26 cellular contexts compared by ENCODE assay signal in the genomic region with DNA sequence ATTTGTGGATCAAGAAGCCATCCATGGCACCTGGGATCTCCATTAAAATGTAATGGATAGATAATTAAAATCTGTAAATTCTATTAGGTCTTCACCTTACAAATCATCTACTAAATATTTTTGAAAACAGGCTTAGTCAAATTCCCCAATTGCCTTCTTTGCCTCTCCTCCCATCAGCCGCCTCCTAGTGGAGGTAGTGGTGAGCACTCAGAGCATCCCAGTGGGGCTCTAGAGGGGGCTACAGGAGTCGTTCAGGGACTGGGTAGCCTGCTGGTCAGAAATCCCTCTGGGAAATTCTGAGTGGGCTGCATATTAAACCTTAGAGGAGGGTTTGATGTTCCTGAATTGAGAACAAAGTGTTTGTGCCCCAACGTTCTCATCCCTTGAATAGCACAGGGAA. TPM values are rescaled to one million over a fixed set of nuclear protein-coding genes. Genes with fewer than 3 reads are reported as not detected.
DNase-seq lines count a peak whose midpoint lies in the region; ATAC-seq, FAIRE-seq and TF ChIP-seq lines count a peak whose summit lies in the region.
"Had no signal": no experiment of that assay in that cellular context is flagged by ENCODE, and none has a peak within 500 bp of the region (broad histone marks: within the 10 kb centered on the region; RNA-seq: fewer than 3 reads in every experiment).

No MANE protein-coding gene starts in this region.

- no peak for FAIRE-seq in K562 (lab: Jason Lieb, UNC)
- FAIRE-seq: GM19239 had no signal

- H3K27ac Mint-ChIP-seq in osteocyte (ENCODE audit: unreplicated experiment), result no peak overlapping the region
- H3K27ac Mint-ChIP-seq: CD8-positive, alpha-beta memory T cell; T-helper 17 cell had no signal

- no peak overlapping the region for H3K4me3 Mint-ChIP-seq in osteocyte (ENCODE audit: unreplicated experiment)
- H3K4me3 Mint-ChIP-seq: CD8-positive, alpha-beta memory T cell; T-helper 17 cell had no signal

- POLR2A ChIA-PET in K562 (lab: Yijun Ruan, JAX), result no interaction called here

- no peaks in the 10 kb centered on the region for H3K36me3 ChIP-seq in Karpas-422 (ENCODE audit: insufficient read depth, low read length)
- H3K36me3 ChIP-seq in K562 (ENCODE audit: control insufficient read depth, insufficient read depth, low read length), result no peaks in the 10 kb centered on the region

- CTCF ChIA-PET in K562 (lab: Yijun Ruan, JAX; ENCODE audit: low intra/inter-chr PET ratio), result no interaction called here

- H3K4me1 ChIP-seq in Karpas-422 (ENCODE audit: low read length) (peaks cover 17% of the 10 kb centered on the region), K562 (replicated peaks in 1 of 2; ENCODE audit: control insufficient read depth in 2 of 2, insufficient read depth in 2 of 2, low read length in 2 of 2) (no peaks in the 10 kb centered on the region)

- no peaks in the 10 kb centered on the region for H3K36me3 Mint-ChIP-seq in osteocyte (ENCODE audit: unreplicated experiment)
- H3K36me3 Mint-ChIP-seq: CD8-positive, alpha-beta memory T cell had no signal

- H3K27ac ChIP-seq in Karpas-422 (ENCODE audit: low read length), result no peak overlapping the region
- no peak overlapping the region for H3K27ac ChIP-seq in K562 (ENCODE audit: extremely low read depth, low read depth, low read length)
- H3K27ac ChIP-seq: 22Rv1 had no signal

- no peak for TF ChIP-seq POLR2A in K562 (conservative IDR thresholded peaks at IDR 0.05)

- no peaks in the 10 kb centered on the region for H3K27me3 Mint-ChIP-seq in osteocyte (ENCODE audit: unreplicated experiment)

- TF ChIP-seq RAD21 in K562 (CRISPR knock-in tag; conservative IDR thresholded peaks at IDR 0.05 in 1 of 2, IDR thresholded peaks at IDR 0.05 in 1 of 2), result no peak

- H3K79me2 ChIP-seq in Karpas-422 (ENCODE audit: low read length), result no peaks in the 10 kb centered on the region
- H3K79me2 ChIP-seq in K562 (ENCODE audit: control insufficient read depth, insufficient read depth, low read length), result no peaks in the 10 kb centered on the region

- H3K27me3 ChIP-seq in Karpas-422 (ENCODE audit: low read length) (no peaks in the 10 kb centered on the region), K562 (ENCODE audit: control insufficient read depth in 2 of 2, insufficient read depth in 2 of 2, low read length in 2 of 2) (peaks cover 0 to 13% of the 10 kb centered on the region in 2 experiments; a peak in 1 of 5 replicates)

- H3K4me3 ChIP-seq in Karpas-422 (ENCODE audit: low read length), result no peak overlapping the region
- no peak overlapping the region for H3K4me3 ChIP-seq in K562

- no TSS peak for BruUV-seq in K562 (replicated peaks; lab: Mats Ljungman, UMichigan)

- no peak for TF ChIP-seq EP300 in K562 (IDR thresholded peaks at IDR 0.05; ENCODE audit: low read length)

- WGBS in K562 (ENCODE audit: insufficient coverage, low coverage, missing lambda C conversion rate), result 0% methylated on average over 3 of the region's 3 CpGs

- H3K9me3 ChIP-seq in Karpas-422 (ENCODE audit: low read length), result no peaks in the 10 kb centered on the region
- no peaks in the 10 kb centered on the region for H3K9me3 ChIP-seq in K562 (replicated peaks; ENCODE audit: control insufficient read depth, insufficient read depth, low read depth, low read length)

- H3K4me1 Mint-ChIP-seq in osteocyte (ENCODE audit: unreplicated experiment), result no peaks in the 10 kb centered on the region
- H3K4me1 Mint-ChIP-seq: CD8-positive, alpha-beta memory T cell; T-helper 17 cell had no signal

- in situ Hi-C loops in K562 (cut with MboI), result no loop called here

- intact Hi-C loops in K562 (cut with micrococcal nuclease) (no loop called here), head of caudate nucleus (cut with DNase I) (no loop called here)

- H3K9me1 ChIP-seq in K562 (ENCODE audit: control insufficient read depth, insufficient read depth, low read length), result no peaks in the 10 kb centered on the region

- DNase-seq in NCI-H82 (lab: John Stamatoyannopoulos, UW) (peak; percentile 30), NCI-H82 treated with DMSO at 0.1 percent for 48 hours (lab: John Stamatoyannopoulos, UW; ENCODE audit: unreplicated experiment) (no peak), Karpas-422 (peak; percentile 56), K562 (ENCODE audit: extremely low read depth in 1 of 4, low spot score in 3 of 4) (no peak), osteocyte (ENCODE audit: extremely low spot score, unreplicated experiment) (peak; percentile 60), head of caudate nucleus (no peak), NCI-H446 treated with DMSO at 0.1 percent for 48 hours (lab: John Stamatoyannopoulos, UW) (no peak)
- DNase-seq: C1 segment of cervical spinal cord; Calu3; CD8-positive, alpha-beta memory T cell; GDM1; KBM-7; MV-4-11; NCI-H1105 treated with DMSO at 0.1 percent for 48 hours; NCI-H2081 treated with DMSO at 0.1 percent for 48 hours; NCI-H510A; NCI-H748 treated with DMSO at 0.1 percent for 48 hours; OCI-M1; Right ventricle myocardium superior; SW 1271; T-helper 17 cell had no signal

- H3K4me2 ChIP-seq in Karpas-422 (ENCODE audit: low read depth, low read length, poor library complexity, severe bottlenecking) (no peak overlapping the region), K562 (ENCODE audit: insufficient read depth, low read length) (no peak overlapping the region)

- TF ChIP-seq CTCF in K562 (IDR thresholded peaks at IDR 0.05 in 2 of 3, conservative IDR thresholded peaks at IDR 0.05 in 1 of 3; ENCODE audit: insufficient read depth in 2 of 3, low read depth in 1 of 3, low read length in 3 of 3), result peak in 2 of 3 experiments; percentile 38 to 55; a peak in 4 of 6 replicates
- TF ChIP-seq CTCF in osteocyte (IDR thresholded peaks at IDR 0.05), result no peak

- H3K9ac ChIP-seq in Karpas-422 (ENCODE audit: low read length), result no peak overlapping the region
- H3K9ac ChIP-seq in K562 (ENCODE audit: insufficient read depth in 1 of 2, low read depth in 2 of 2, low read length in 2 of 2), result no peak overlapping the region

- H4K20me1 ChIP-seq in Karpas-422 (ENCODE audit: insufficient read depth, low read depth, low read length), result no peaks in the 10 kb centered on the region
- no peaks in the 10 kb centered on the region for H4K20me1 ChIP-seq in K562 (replicated peaks; ENCODE audit: control insufficient read depth, insufficient read depth, low read length)

- H3K9me2 ChIP-seq in Karpas-422 (replicated peaks; ENCODE audit: insufficient read depth, low read length), result no peaks in the 10 kb centered on the region

- ATAC-seq in K562 (no peak), HG03135 (IDR thresholded peaks at IDR 0.05; ENCODE audit: unreplicated experiment) (no peak)
- ATAC-seq: T-helper 17 cell had no signal

- H2AFZ ChIP-seq in Karpas-422 (ENCODE audit: low read length), result no peak overlapping the region
- no peak overlapping the region for H2AFZ ChIP-seq in K562 (ENCODE audit: low read depth, low read length)

- no peaks in the 10 kb centered on the region for H3K9me3 Mint-ChIP-seq in osteocyte (ENCODE audit: unreplicated experiment)

TF ChIP-seq in K562, 482 proteins besides CTCF, POLR2A, EP300 and RAD21 (continues in another document):
- no peak for TF ChIP-seq RBM14 (IDR thresholded peaks at IDR 0.05; ENCODE audit: borderline replicate concordance, insufficient read depth, low read depth, low read length)
- no peak for TF ChIP-seq FOS (IDR thresholded peaks at IDR 0.05; ENCODE audit: extremely low read depth, insufficient read length)
- TF ChIP-seq, protein P1, sequence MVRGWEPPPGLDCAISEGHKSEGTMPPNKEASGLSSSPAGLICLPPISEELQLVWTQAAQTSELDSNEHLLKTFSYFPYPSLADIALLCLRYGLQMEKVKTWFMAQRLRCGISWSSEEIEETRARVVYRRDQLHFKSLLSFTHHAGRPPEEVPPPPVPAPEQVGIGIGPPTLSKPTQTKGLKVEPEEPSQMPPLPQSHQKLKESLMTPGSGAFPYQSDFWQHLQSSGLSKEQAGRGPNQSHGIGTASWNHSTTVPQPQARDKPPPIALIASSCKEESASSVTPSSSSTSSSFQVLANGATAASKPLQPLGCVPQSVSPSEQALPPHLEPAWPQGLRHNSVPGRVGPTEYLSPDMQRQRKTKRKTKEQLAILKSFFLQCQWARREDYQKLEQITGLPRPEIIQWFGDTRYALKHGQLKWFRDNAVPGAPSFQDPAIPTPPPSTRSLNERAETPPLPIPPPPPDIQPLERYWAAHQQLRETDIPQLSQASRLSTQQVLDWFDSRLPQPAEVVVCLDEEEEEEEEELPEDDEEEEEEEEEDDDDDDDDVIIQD (CRISPR knock-in tag; IDR thresholded peaks at IDR 0.05), result no peak
- no peak for TF ChIP-seq ILK (tag; IDR thresholded peaks at IDR 0.05; ENCODE audit: borderline replicate concordance, low read depth)
- no peak for TF ChIP-seq HMG20A (CRISPR knock-in tag; conservative IDR thresholded peaks at IDR 0.05)
- no peak for TF ChIP-seq RHOXF2B (CRISPR knock-in tag; conservative IDR thresholded peaks at IDR 0.05)
- TF ChIP-seq, protein P2, sequence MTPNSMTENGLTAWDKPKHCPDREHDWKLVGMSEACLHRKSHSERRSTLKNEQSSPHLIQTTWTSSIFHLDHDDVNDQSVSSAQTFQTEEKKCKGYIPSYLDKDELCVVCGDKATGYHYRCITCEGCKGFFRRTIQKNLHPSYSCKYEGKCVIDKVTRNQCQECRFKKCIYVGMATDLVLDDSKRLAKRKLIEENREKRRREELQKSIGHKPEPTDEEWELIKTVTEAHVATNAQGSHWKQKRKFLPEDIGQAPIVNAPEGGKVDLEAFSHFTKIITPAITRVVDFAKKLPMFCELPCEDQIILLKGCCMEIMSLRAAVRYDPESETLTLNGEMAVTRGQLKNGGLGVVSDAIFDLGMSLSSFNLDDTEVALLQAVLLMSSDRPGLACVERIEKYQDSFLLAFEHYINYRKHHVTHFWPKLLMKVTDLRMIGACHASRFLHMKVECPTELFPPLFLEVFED (CRISPR knock-in tag; conservative IDR thresholded peaks at IDR 0.05), result no peak

RNA-seq across cellular contexts. Expression of a gene that starts 20.8 kb away (rescaled TPM):
- not detected in 2 replicates for total RNA-seq in Karpas-422 (2014; rRNA removed; shearing (Covaris generic); ENCODE audit: low replicate concordance)
- total RNA-seq in K562 (2011; cell fraction: chromatin; rRNA removed; ENCODE audit: low replicate concordance), result not detected in 2 replicates
- not detected in 2 replicates for total RNA-seq in K562 (2011; cell fraction: nucleolus; rRNA removed)
- not detected in 2 replicates for total RNA-seq in K562 (2011; cell fraction: nucleoplasm; rRNA removed)
- not detected in 2 replicates for total RNA-seq in K562 (2014; rRNA removed)
- total RNA-seq in K562 (2014; rRNA removed; fragmentation: Illumina TruSeq; extraction: Trizol), result not detected in 2 replicates
- total RNA-seq in K562 (2015; rRNA removed; fragmentation: Illumina TruSeq; extraction: Trizol), result not detected in 2 replicates
- total RNA-seq in K562 (2021), result not detected in 2 replicates
- polyA plus RNA-seq in K562 (2011; rRNA removed), result not detected in 2 replicates
- polyA plus RNA-seq in K562 (2011; cell fraction: cytosol; rRNA removed), result not detected in 2 replicates
- polyA plus RNA-seq in K562 (2011; cell fraction: nucleus; rRNA removed), result not detected in 2 replicates
- not detected in 2 replicates for polyA plus RNA-seq in K562 (2012)
- polyA plus RNA-seq in K562 (2014; fragmentation: Illumina TruSeq; extraction: Trizol), result not detected in 2 replicates
- not detected for polyA plus RNA-seq in K562 (2014; fragmentation: Nextera tagmentation; extraction: Ambion mirVana)
- not detected in 2 replicates for polyA plus RNA-seq in K562 (2014; rRNA removed)
- not detected in 2 replicates for polyA minus RNA-seq in K562 (2011; rRNA and poly(A)+ RNA removed)
- polyA minus RNA-seq in K562 (2011; cell fraction: cytosol; rRNA and poly(A)+ RNA removed), result not detected in 2 replicates
- not detected in 2 replicates for polyA minus RNA-seq in K562 (2011; cell fraction: nucleus; rRNA and poly(A)+ RNA removed)
- not detected in 2 replicates for total RNA-seq in osteocyte
- total RNA-seq: Calu3; CD8-positive, alpha-beta memory T cell; H4; M059J; Right ventricle myocardium superior; T-helper 17 cell had no signal
- polyA plus RNA-seq: CD8-positive, alpha-beta memory T cell had no signal

Comparison
In these comparisons a context has a peak if more than half of its experiments do, and no peak if none do; other contexts are left out.
1. DNase-seq: peak in NCI-H82 (single experiment), Karpas-422 (single experiment) and osteocyte (single experiment); none in NCI-H82 treated with DMSO at 0.1 percent for 48 hours (single experiment), K562 (0 of 4), head of caudate nucleus (0 of 42) and NCI-H446 treated with DMSO at 0.1 percent for 48 hours (single experiment).